ENCODE assay signal across 1 cellular context in the genomic region with DNA sequence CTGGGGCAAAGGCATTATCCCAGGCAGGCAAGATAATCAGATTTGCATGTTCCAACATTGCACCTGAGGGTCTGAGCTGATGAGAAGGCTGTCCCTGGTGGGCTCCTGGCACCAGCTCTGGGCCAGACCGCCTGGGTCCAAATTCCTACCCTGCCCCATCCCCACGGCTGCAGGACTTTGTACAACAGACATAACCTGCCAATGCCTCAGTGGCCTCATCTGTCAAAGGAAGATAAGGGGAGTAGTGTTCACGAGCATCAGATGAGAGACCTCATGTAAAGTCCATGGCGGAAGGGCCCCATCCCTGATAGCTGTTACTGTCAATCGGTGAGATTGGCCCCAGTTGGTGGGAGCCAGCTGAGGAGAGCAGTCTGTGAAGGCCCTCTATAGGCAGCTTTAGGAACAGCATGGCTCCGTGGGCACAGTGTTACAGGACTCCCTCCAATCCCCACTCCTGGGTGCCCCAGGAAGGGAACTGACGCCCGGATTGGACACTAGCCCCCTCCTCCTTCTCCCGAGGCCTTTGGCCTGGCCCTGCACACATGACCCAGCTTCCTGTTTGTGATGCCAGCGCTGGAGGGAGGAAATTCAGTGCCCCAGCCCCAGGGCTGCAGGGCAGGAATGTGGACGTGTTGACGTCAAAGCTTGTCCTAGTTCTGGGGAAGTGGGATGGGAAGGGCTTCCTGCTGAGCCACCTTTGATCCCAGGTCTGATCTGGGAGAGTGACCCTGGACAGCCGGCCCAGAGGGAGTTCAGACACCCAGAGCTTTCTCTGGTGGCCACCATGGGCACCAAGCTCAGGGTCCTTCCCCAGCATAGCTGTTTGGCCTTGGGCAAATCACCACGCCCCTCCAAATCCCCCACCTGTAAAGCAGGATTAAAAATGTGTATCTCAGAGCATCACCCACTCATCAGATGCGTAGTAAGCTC.
TF ChIP-seq lines count a peak whose summit lies in the region.

No MANE protein-coding gene starts in this region.

TF ChIP-seq in HepG2, 621 proteins besides CTCF, POLR2A, EP300 and RAD21 (continued from another document and continues in another):
- TF ChIP-seq ZNF816 (CRISPR knock-in tag; IDR thresholded peaks at IDR 0.05; ENCODE audit: borderline replicate concordance) = 0 out of 2 replicates have a peak, but pooled peaks have one; percentile 44
- TF ChIP-seq, protein P1, sequence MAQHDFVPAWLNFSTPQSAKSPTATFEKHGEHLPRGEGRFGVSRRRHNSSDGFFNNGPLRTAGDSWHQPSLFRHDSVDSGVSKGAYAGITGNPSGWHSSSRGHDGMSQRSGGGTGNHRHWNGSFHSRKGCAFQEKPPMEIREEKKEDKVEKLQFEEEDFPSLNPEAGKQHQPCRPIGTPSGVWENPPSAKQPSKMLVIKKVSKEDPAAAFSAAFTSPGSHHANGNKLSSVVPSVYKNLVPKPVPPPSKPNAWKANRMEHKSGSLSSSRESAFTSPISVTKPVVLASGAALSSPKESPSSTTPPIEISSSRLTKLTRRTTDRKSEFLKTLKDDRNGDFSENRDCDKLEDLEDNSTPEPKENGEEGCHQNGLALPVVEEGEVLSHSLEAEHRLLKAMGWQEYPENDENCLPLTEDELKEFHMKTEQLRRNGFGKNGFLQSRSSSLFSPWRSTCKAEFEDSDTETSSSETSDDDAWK (CRISPR knock-in tag; IDR thresholded peaks at IDR 0.05) = no peak
- TF ChIP-seq RXRA (CRISPR knock-in tag; IDR thresholded peaks at IDR 0.05) = peak; percentile 43
- TF ChIP-seq, protein P2, sequence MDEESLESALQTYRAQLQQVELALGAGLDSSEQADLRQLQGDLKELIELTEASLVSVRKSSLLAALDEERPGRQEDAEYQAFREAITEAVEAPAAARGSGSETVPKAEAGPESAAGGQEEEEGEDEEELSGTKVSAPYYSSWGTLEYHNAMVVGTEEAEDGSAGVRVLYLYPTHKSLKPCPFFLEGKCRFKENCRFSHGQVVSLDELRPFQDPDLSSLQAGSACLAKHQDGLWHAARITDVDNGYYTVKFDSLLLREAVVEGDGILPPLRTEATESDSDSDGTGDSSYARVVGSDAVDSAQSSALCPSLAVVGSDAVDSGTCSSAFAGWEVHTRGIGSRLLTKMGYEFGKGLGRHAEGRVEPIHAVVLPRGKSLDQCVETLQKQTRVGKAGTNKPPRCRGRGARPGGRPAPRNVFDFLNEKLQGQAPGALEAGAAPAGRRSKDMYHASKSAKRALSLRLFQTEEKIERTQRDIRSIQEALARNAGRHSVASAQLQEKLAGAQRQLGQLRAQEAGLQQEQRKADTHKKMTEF (CRISPR knock-in tag; IDR thresholded peaks at IDR 0.05) = peak; percentile 68; the same call in 1 of the 2 replicates
- no peak for TF ChIP-seq PRMT3 (CRISPR knock-in tag; IDR thresholded peaks at IDR 0.05; ENCODE audit: borderline replicate concordance, low read depth)
- no peak for TF ChIP-seq STAT5B (CRISPR knock-in tag; IDR thresholded peaks at IDR 0.05)
- peak; percentile 32; the same call in 1 of the 2 replicates for TF ChIP-seq NR2F6 (IDR thresholded peaks at IDR 0.05)
- TF ChIP-seq NR2F6 (CRISPR knock-in tag; IDR thresholded peaks at IDR 0.05) = peak; percentile 90; the same call in 1 of the 2 replicates
- TF ChIP-seq, protein P3, sequence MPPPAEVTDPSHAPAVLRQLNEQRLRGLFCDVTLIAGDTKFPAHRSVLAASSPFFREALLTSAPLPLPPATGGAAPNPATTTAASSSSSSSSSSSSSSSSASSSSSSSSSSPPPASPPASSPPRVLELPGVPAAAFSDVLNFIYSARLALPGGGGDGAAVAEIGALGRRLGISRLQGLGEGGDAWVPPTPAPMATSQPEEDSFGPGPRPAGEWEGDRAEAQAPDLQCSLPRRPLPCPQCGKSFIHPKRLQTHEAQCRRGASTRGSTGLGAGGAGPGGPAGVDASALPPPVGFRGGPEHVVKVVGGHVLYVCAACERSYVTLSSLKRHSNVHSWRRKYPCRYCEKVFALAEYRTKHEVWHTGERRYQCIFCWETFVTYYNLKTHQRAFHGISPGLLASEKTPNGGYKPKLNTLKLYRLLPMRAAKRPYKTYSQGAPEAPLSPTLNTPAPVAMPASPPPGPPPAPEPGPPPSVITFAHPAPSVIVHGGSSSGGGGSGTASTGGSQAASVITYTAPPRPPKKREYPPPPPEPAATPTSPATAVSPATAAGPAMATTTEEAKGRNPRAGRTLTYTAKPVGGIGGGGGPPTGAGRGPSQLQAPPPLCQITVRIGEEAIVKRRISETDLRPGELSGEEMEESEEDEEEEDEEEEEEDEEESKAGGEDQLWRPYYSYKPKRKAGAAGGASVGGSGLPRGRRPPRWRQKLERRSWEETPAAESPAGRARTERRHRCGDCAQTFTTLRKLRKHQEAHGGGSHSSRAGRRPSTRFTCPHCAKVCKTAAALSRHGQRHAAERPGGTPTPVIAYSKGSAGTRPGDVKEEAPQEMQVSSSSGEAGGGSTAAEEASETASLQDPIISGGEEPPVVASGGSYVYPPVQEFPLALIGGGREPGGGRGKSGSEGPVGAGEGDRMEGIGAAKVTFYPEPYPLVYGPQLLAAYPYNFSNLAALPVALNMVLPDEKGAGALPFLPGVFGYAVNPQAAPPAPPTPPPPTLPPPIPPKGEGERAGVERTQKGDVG (CRISPR knock-in tag; IDR thresholded peaks at IDR 0.05; ENCODE audit: borderline replicate concordance) = peak; percentile 66
- TF ChIP-seq ZFY (CRISPR knock-in tag; IDR thresholded peaks at IDR 0.05) = no peak; the same call in 1 of the 2 replicates
- TF ChIP-seq ZNF792 (CRISPR knock-in tag; IDR thresholded peaks at IDR 0.05) = no peak; the same call in 1 of the 2 replicates
- no peak for TF ChIP-seq TOE1 (CRISPR knock-in tag; IDR thresholded peaks at IDR 0.05)
- TF ChIP-seq TSC22D2 (CRISPR knock-in tag; IDR thresholded peaks at IDR 0.05; ENCODE audit: borderline replicate concordance) = no peak
- no peak; the same call in 1 of the 2 replicates for TF ChIP-seq RORA (CRISPR knock-in tag; IDR thresholded peaks at IDR 0.05)
- TF ChIP-seq, protein P4, sequence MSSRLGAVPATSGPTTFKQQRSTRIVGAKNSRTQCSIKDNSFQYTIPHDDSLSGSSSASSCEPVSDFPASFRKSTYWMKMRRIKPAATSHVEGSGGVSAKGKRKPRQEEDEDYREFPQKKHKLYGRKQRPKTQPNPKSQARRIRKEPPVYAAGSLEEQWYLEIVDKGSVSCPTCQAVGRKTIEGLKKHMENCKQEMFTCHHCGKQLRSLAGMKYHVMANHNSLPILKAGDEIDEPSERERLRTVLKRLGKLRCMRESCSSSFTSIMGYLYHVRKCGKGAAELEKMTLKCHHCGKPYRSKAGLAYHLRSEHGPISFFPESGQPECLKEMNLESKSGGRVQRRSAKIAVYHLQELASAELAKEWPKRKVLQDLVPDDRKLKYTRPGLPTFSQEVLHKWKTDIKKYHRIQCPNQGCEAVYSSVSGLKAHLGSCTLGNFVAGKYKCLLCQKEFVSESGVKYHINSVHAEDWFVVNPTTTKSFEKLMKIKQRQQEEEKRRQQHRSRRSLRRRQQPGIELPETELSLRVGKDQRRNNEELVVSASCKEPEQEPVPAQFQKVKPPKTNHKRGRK (CRISPR knock-in tag; IDR thresholded peaks at IDR 0.05) = no peak
- TF ChIP-seq, protein P5, sequence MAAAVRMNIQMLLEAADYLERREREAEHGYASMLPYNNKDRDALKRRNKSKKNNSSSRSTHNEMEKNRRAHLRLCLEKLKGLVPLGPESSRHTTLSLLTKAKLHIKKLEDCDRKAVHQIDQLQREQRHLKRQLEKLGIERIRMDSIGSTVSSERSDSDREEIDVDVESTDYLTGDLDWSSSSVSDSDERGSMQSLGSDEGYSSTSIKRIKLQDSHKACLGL (CRISPR knock-in tag; IDR thresholded peaks at IDR 0.05) = no peak; the same call in none of the 2 replicates
- TF ChIP-seq ZNF713 (CRISPR knock-in tag; IDR thresholded peaks at IDR 0.05) = no peak
- peak; percentile 54; the same call in 1 of the 2 replicates for TF ChIP-seq DPF2 (CRISPR knock-in tag; IDR thresholded peaks at IDR 0.05; ENCODE audit: borderline replicate concordance, low read depth)
- no peak for TF ChIP-seq ZBTB1 (CRISPR knock-in tag; IDR thresholded peaks at IDR 0.05; ENCODE audit: borderline replicate concordance)
- TF ChIP-seq, protein P6, sequence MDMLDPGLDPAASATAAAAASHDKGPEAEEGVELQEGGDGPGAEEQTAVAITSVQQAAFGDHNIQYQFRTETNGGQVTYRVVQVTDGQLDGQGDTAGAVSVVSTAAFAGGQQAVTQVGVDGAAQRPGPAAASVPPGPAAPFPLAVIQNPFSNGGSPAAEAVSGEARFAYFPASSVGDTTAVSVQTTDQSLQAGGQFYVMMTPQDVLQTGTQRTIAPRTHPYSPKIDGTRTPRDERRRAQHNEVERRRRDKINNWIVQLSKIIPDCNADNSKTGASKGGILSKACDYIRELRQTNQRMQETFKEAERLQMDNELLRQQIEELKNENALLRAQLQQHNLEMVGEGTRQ (IDR thresholded peaks at IDR 0.05; ENCODE audit: low read depth, low read length) = peak; percentile 41; the same call in 1 of the 2 replicates
- TF ChIP-seq, protein P6 (CRISPR knock-in tag; IDR thresholded peaks at IDR 0.05; ENCODE audit: borderline replicate concordance) = peak; percentile 59; the same call in 1 of the 2 replicates
- TF ChIP-seq, protein P7, sequence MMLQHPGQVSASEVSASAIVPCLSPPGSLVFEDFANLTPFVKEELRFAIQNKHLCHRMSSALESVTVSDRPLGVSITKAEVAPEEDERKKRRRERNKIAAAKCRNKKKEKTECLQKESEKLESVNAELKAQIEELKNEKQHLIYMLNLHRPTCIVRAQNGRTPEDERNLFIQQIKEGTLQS (CRISPR knock-in tag; IDR thresholded peaks at IDR 0.05) = no peak
- no peak for TF ChIP-seq ZNF335 (CRISPR knock-in tag; IDR thresholded peaks at IDR 0.05)
- TF ChIP-seq ZNF761 (CRISPR knock-in tag; conservative IDR thresholded peaks at IDR 0.05) = no peak
- no peak for TF ChIP-seq AHR (CRISPR knock-in tag; IDR thresholded peaks at IDR 0.05)
- no peak for TF ChIP-seq PHF5A (CRISPR knock-in tag; IDR thresholded peaks at IDR 0.05; ENCODE audit: low read depth, unreplicated experiment)
- TF ChIP-seq, protein P8, sequence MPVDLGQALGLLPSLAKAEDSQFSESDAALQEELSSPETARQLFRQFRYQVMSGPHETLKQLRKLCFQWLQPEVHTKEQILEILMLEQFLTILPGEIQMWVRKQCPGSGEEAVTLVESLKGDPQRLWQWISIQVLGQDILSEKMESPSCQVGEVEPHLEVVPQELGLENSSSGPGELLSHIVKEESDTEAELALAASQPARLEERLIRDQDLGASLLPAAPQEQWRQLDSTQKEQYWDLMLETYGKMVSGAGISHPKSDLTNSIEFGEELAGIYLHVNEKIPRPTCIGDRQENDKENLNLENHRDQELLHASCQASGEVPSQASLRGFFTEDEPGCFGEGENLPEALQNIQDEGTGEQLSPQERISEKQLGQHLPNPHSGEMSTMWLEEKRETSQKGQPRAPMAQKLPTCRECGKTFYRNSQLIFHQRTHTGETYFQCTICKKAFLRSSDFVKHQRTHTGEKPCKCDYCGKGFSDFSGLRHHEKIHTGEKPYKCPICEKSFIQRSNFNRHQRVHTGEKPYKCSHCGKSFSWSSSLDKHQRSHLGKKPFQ (CRISPR knock-in tag; IDR thresholded peaks at IDR 0.05; ENCODE audit: insufficient replicate concordance) = peak; percentile 96
- TF ChIP-seq ZNF614 (CRISPR knock-in tag; IDR thresholded peaks at IDR 0.05; ENCODE audit: borderline replicate concordance) = peak; percentile 78; the same call in 1 of the 2 replicates
- no peak for TF ChIP-seq ZNF430 (CRISPR knock-in tag; IDR thresholded peaks at IDR 0.05)
- no peak for TF ChIP-seq NFE2 (CRISPR knock-in tag; IDR thresholded peaks at IDR 0.05)
- no peak for TF ChIP-seq FOXP1 (IDR thresholded peaks at IDR 0.05)
- TF ChIP-seq FOXP1 (CRISPR knock-in tag; IDR thresholded peaks at IDR 0.05) = peak; percentile 43; the same call in 1 of the 2 replicates
- TF ChIP-seq ZFP82 (CRISPR knock-in tag; IDR thresholded peaks at IDR 0.05; ENCODE audit: borderline replicate concordance) = 0 out of 2 replicates have a peak, but pooled peaks have one; percentile 30
